In the genomic region with DNA sequence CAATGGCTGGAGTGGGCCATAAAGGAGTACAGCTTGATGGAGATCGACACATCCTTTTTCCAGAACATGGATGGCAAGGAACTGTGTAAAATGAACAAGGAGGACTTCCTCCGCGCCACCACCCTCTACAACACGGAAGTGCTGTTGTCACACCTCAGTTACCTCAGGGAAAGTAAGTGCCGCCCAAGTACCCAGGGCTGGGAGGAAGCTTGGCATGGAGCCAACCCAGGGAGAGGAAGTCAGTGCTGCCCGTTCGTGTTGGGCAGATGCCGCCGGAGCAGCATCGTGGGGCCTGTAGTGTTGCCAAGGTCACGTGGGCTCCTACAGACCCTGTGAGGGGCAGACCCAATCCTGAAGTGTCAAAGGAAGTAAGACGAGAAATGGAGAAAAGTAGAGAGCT, we compare ENCODE assay signal across 8 cellular contexts.
DNase-seq lines count a peak whose midpoint lies in the region; ATAC-seq, FAIRE-seq and TF ChIP-seq lines count a peak whose summit lies in the region.

No MANE protein-coding gene starts in this region.

- no peaks in the 10 kb centered on the region for H3K36me3 ChIP-seq in gastrocnemius medialis

- DNase-seq in activated gamma-delta T cell treated with Interleukin-2 at 50 U/mL for 16 hours (peak; percentile 68), activated gamma-delta T cell (lab: John Stamatoyannopoulos, UW) (no peak), activated T-helper 1 cell treated with Interleukin-2 at 50 U/mL for 16 hours (ENCODE audit: low read depth) (peak; percentile 32), medulla oblongata (ENCODE audit: extremely low spot score) (peak; percentile 55), ureter (ENCODE audit: low spot score) (peak; percentile 73), gastrocnemius medialis (no peak), H54 (ENCODE audit: insufficient read length, low spot score) (no peak)

- no peak overlapping the region for H3K27ac ChIP-seq in gastrocnemius medialis

- peaks cover 12 to 13% of the 10 kb centered on the region in 2 donors for H3K4me1 ChIP-seq in gastrocnemius medialis

- no peaks in the 10 kb centered on the region for H3K9me3 ChIP-seq in gastrocnemius medialis

- in situ Hi-C loops in gastrocnemius medialis (cut with MboI; ENCODE audit: low sequenced_read_pairs in 4 of 4), result no loop called here

- intact Hi-C loops in gastrocnemius medialis (cut with DNase I; ENCODE audit: low total_unique reads), result no loop called here

- FAIRE-seq in H54 (lab: Jason Lieb, UNC), result no peak

- peaks cover 0 to 4% (median 0%) of the 10 kb centered on the region in 3 donors for H3K27me3 ChIP-seq in gastrocnemius medialis

- ATAC-seq in gastrocnemius medialis (no peak), GM18867 (IDR thresholded peaks at IDR 0.05; ENCODE audit: unreplicated experiment) (no peak)

- H3K4me3 ChIP-seq in gastrocnemius medialis, result no peak overlapping the region

- TF ChIP-seq POLR2A in gastrocnemius medialis (IDR thresholded peaks at IDR 0.05) (no peak), H54 (IDR thresholded peaks at IDR 0.05; ENCODE audit: low read depth, low read length) (no peak)

- no peak for TF ChIP-seq CTCF in gastrocnemius medialis (IDR thresholded peaks at IDR 0.05 in 4 of 5, conservative IDR thresholded peaks at IDR 0.05 in 1 of 5)

Comparison
In these comparisons a context has a peak if more than half of its experiments do, and no peak if none do; other contexts are left out.
1. DNase-seq: peak in activated gamma-delta T cell treated with Interleukin-2 at 50 U/mL for 16 hours (single experiment), activated T-helper 1 cell treated with Interleukin-2 at 50 U/mL for 16 hours (single experiment), medulla oblongata (single experiment) and ureter (single experiment); none in activated gamma-delta T cell (single experiment), gastrocnemius medialis (0 of 2) and H54 (single experiment).